ENCODE assay signal across 8 cellular contexts in genomic region chr4:153465583-153465921, GRCh38. TPM values are rescaled to one million over a fixed set of nuclear protein-coding genes. Genes with fewer than 3 reads are reported as not detected.
DNase-seq lines count a peak whose midpoint lies in the region; ATAC-seq and TF ChIP-seq lines count a peak whose summit lies in the region.

No MANE protein-coding gene starts in this region.

- no peaks in the 10 kb centered on the region for H3K9me2 ChIP-seq in PC-9 (ENCODE audit: insufficient read depth)

- ATAC-seq in activated CD8-positive, alpha-beta memory T cell treated with anti-CD3 and anti-CD28 coated beads, Interleukin-2, amount 10 ng/mL, durations not matched to agents 7 days and 5 days: peak; percentile 9
- ATAC-seq in HG02885 (IDR thresholded peaks at IDR 0.05; ENCODE audit: poor library complexity, unreplicated experiment) (peak; percentile 10), HG02970 (IDR thresholded peaks at IDR 0.05; ENCODE audit: low FRiP score, unreplicated experiment) (no peak)

- CTCF ChIA-PET in activated CD8-positive, alpha-beta memory T cell treated with anti-CD3 and anti-CD28 coated beads, Interleukin-2, amount 10 ng/mL, durations not matched to agents 7 days and 5 days (lab: Charles Lee): interaction anchor here (0.8 to 6.5 kb wide), 23 partner anchors 10 to 217 kb away, joined by 3 to 75 read pairs (median 4); no protein-coding TSS in a partner anchor
- CTCF ChIA-PET in PC-9 (lab: Charles Lee) (interaction anchor here (0.8 to 1.7 kb wide), 3 partner anchors 21 to 109 kb away, joined by 3 to 7 read pairs (median 6); no protein-coding TSS in a partner anchor), mammary epithelial cell (lab: Charles Lee; ENCODE audit: low non-redundant PET) (interaction anchor here (1.2 kb wide), 1 partner anchor 109 kb away, joined by 5 read pairs; no protein-coding TSS in a partner anchor)

- H3K27ac ChIP-seq in PC-9 (peak overlapping the region; percentile 16; the same call in 1 of the 2 replicates), mammary epithelial cell (ENCODE audit: insufficient read depth, low read depth, low read length) (peak overlapping the region; percentile 32)

- peaks cover 27% of the 10 kb centered on the region for H3K4me1 ChIP-seq in PC-9 (replicated peaks; ENCODE audit: insufficient read depth)
- H3K4me1 ChIP-seq in mammary epithelial cell (ENCODE audit: insufficient read depth, low read length): peaks cover 26% of the 10 kb centered on the region

- peak overlapping the region; percentile 87 for H3K4me3 ChIP-seq in PC-9
- peak overlapping the region; percentile 73 to 88 (median 82) for H3K4me3 ChIP-seq in mammary epithelial cell (replicated peaks in 1 of 3; ENCODE audit: insufficient read depth in 1 of 3, low read depth in 2 of 3, low read length in 3 of 3)

- H3K9ac ChIP-seq in mammary epithelial cell (ENCODE audit: insufficient read depth, low read length): peak overlapping the region; percentile 64

- H4K20me1 ChIP-seq in PC-9 (ENCODE audit: insufficient read depth) (no peaks in the 10 kb centered on the region), mammary epithelial cell (ENCODE audit: insufficient read depth, low read length) (no peaks in the 10 kb centered on the region)

- peaks cover 38% of the 10 kb centered on the region for H3K4me1 Mint-ChIP-seq in activated CD8-positive, alpha-beta memory T cell treated with anti-CD3 and anti-CD28 coated beads, Interleukin-2, amount 10 ng/mL, durations not matched to agents 7 days and 5 days

- TF ChIP-seq CTCF in PC-9 (conservative IDR thresholded peaks at IDR 0.05) (0 out of 2 replicates have a peak, but pooled peaks have one; percentile 19), mammary epithelial cell (conservative IDR thresholded peaks at IDR 0.05 in 1 of 2, IDR thresholded peaks at IDR 0.05 in 1 of 2; ENCODE audit: extremely low read depth in 1 of 2, insufficient read depth in 1 of 2, low read depth in 1 of 2, low read length in 2 of 2) (peak in 1 of 2 donors; percentile 32)

- peak overlapping the region; percentile 82 for H3K27ac Mint-ChIP-seq in activated CD8-positive, alpha-beta memory T cell treated with anti-CD3 and anti-CD28 coated beads, Interleukin-2, amount 10 ng/mL, durations not matched to agents 7 days and 5 days

- 3% methylated on average over 14 of the region's 16 CpGs for WGBS in mammary epithelial cell (ENCODE audit: low coverage, missing lambda C conversion rate)

- peaks cover 16% of the 10 kb centered on the region for H3F3A ChIP-seq in PC-9 (ENCODE audit: insufficient read depth, low read depth)

- peaks cover 5% of the 10 kb centered on the region for H3K79me2 ChIP-seq in PC-9 (ENCODE audit: low read depth)
- H3K79me2 ChIP-seq in mammary epithelial cell (ENCODE audit: insufficient read depth, low read length): peaks cover 38% of the 10 kb centered on the region

- in situ Hi-C loops in mammary epithelial cell (cut with MboI; ENCODE audit: low sequenced_read_pairs in 2 of 2): no loop called here

- no peaks in the 10 kb centered on the region for H3K9me3 Mint-ChIP-seq in activated CD8-positive, alpha-beta memory T cell treated with anti-CD3 and anti-CD28 coated beads, Interleukin-2, amount 10 ng/mL, durations not matched to agents 7 days and 5 days (ENCODE audit: low read depth)

- peaks cover 14% of the 10 kb centered on the region for H3K36me3 Mint-ChIP-seq in activated CD8-positive, alpha-beta memory T cell treated with anti-CD3 and anti-CD28 coated beads, Interleukin-2, amount 10 ng/mL, durations not matched to agents 7 days and 5 days

- no peaks in the 10 kb centered on the region for H3K36me3 ChIP-seq in PC-9 (ENCODE audit: low read depth)
- H3K36me3 ChIP-seq in mammary epithelial cell (ENCODE audit: insufficient read depth, low read length): no peaks in the 10 kb centered on the region

- intact Hi-C loops in PC-9 (cut with micrococcal nuclease; ENCODE audit: unreplicated experiment): no loop called here
- intact Hi-C loops in mammary epithelial cell (cut with micrococcal nuclease): loop anchor here (1.0 to 5.0 kb wide), 2 partner anchors 67 to 109 kb away; no protein-coding TSS in a partner anchor

- H2AFZ ChIP-seq in PC-9: peak overlapping the region; percentile 87
- peak overlapping the region; percentile 98 for H2AFZ ChIP-seq in mammary epithelial cell (ENCODE audit: low read depth, low read length)

- H3K27me3 Mint-ChIP-seq in activated CD8-positive, alpha-beta memory T cell treated with anti-CD3 and anti-CD28 coated beads, Interleukin-2, amount 10 ng/mL, durations not matched to agents 7 days and 5 days: peaks cover 5% of the 10 kb centered on the region

- BruUV-seq in PC-9 (replicated peaks; lab: Mats Ljungman, UMichigan) (no TSS peak), mammary epithelial cell (replicated peaks; lab: Mats Ljungman, UMichigan) (no TSS peak)

- H3K4me2 ChIP-seq in PC-9 (peak overlapping the region; percentile 90), mammary epithelial cell (ENCODE audit: insufficient read depth, low read depth, low read length) (peak overlapping the region; percentile 98)

- H3K4me3 Mint-ChIP-seq in activated CD8-positive, alpha-beta memory T cell treated with anti-CD3 and anti-CD28 coated beads, Interleukin-2, amount 10 ng/mL, durations not matched to agents 7 days and 5 days: peak overlapping the region; percentile 75

- dilution Hi-C loops in mammary epithelial cell (cut with HindIII; ENCODE audit: low sequenced_read_pairs): no loop called here

- H3K27me3 ChIP-seq in PC-9 (ENCODE audit: insufficient read depth, low read depth): no peaks in the 10 kb centered on the region
- no peaks in the 10 kb centered on the region for H3K27me3 ChIP-seq in mammary epithelial cell (ENCODE audit: insufficient read depth, low read length)

- DNase-seq in activated CD8-positive, alpha-beta memory T cell treated with anti-CD3 and anti-CD28 coated beads, Interleukin-2, amount 10 ng/mL, durations not matched to agents 7 days and 5 days: peak; percentile 72
- no peak for DNase-seq in activated CD8-positive, alpha-beta memory T cell treated with anti-CD3 and anti-CD28 coated beads, Interleukin-2, amount 50 U/mL, for 48 hours
- DNase-seq in PC-9 (peak; percentile 34 to 35), mammary epithelial cell (peak; percentile 51), islet precursor cell (peak; percentile 74)
- peak; percentile 53 for DNase-seq in stimulated activated CD4-positive, alpha-beta T cell treated with anti-CD3 and anti-CD28 coated beads, Interleukin-15, amount 100 ng/mL, for 24 hours

- POLR2A ChIA-PET in PC-9 (lab: Charles Lee; ENCODE audit: unreplicated experiment): interaction anchor here (0.6 kb wide), 1 partner anchor 242 kb away, joined by 4 read pairs; no protein-coding TSS in a partner anchor

- no peaks in the 10 kb centered on the region for H3K9me3 ChIP-seq in PC-9 (ENCODE audit: insufficient read depth, low read depth)
- H3K9me3 ChIP-seq in mammary epithelial cell (replicated peaks; ENCODE audit: insufficient read depth, low read length): no peaks in the 10 kb centered on the region

RNA-seq across cellular contexts. Expression of gene TMEM131L, which starts 0.6 kb away (rescaled TPM):
- total RNA-seq in activated CD8-positive, alpha-beta memory T cell treated with anti-CD3 and anti-CD28 coated beads, Interleukin-2, amount 10 ng/mL, durations not matched to agents 7 days and 5 days: 10 to 100 TPM; 29.2 to 34.0 TPM
- total RNA-seq in PC-9 (2021) (3.8 and 6.0 TPM in 2 replicates), mammary epithelial cell (10 to 100 TPM; 17.4 to 33.8 TPM)
- polyA plus RNA-seq in mammary epithelial cell: 8.6 TPM
- polyA minus RNA-seq in mammary epithelial cell: 24.3 TPM
